Comparison of ENCODE assay signal across 8 cellular contexts in genomic region chr1:206612129-206612876, GRCh38. TPM values are rescaled to one million over a fixed set of nuclear protein-coding genes. Genes with fewer than 3 reads are reported as not detected.
DNase-seq lines count a peak whose midpoint lies in the region; ATAC-seq, FAIRE-seq and TF ChIP-seq lines count a peak whose summit lies in the region.

Gene EIF2D, minus strand, starts transcription at chr1:206612465. Its CDS starts 123 bp downstream, at chr1:206612342.

- H4K20me1 ChIP-seq in IMR-90 (ENCODE audit: insufficient read depth, low read length) (no peaks in the 10 kb centered on the region), OCI-LY3 (ENCODE audit: insufficient read depth, low read length) (no peaks in the 10 kb centered on the region)

- TF ChIP-seq CTCF in D721Med (IDR thresholded peaks at IDR 0.05; ENCODE audit: insufficient read depth, missing control alignments) (peak; percentile 88), IMR-90 (conservative IDR thresholded peaks at IDR 0.05; ENCODE audit: low read depth, low read length) (peak; percentile 99), OCI-LY3 (IDR thresholded peaks at IDR 0.05; ENCODE audit: low read depth, low read length) (peak; percentile 89)

- peak within 1 kb of the TSS; percentile 71 for H3K4me3 ChIP-seq in IMR-90 (ENCODE audit: insufficient read depth, low read depth, low read length)
- peak within 1 kb of the TSS; percentile 92 for H3K4me3 ChIP-seq in OCI-LY3 (ENCODE audit: low read length)

- peak within 1 kb of the TSS; percentile 75; the same call in 2 of the 3 replicates for H2BK15ac ChIP-seq in IMR-90 (ENCODE audit: low read depth, low read length)

- peak within 1 kb of the TSS; percentile 98 for H3K14ac ChIP-seq in IMR-90 (replicated peaks; ENCODE audit: low read depth, low read length)

- H3K27me3 ChIP-seq in IMR-90 (ENCODE audit: control insufficient read depth, insufficient read depth, low read length) = peaks cover 4% of the 10 kb centered on the region; the same call in 1 of the 2 replicates
- H3K27me3 ChIP-seq in OCI-LY3 (ENCODE audit: low read depth, low read length) = no peaks in the 10 kb centered on the region

- H2AK9ac ChIP-seq in IMR-90 (replicated peaks; ENCODE audit: low read depth, low read length, poor library complexity) = peak within 1 kb of the TSS; percentile 88

- peak within 1 kb of the TSS; percentile 84 for H2BK5ac ChIP-seq in IMR-90 (ENCODE audit: low read depth, low read length, poor library complexity, severe bottlenecking)

- 0 out of 2 replicates have a peak within 1 kb of the TSS, but pooled peaks have one; percentile 6 for H2BK20ac ChIP-seq in IMR-90 (ENCODE audit: low read depth, low read length)

- H2AFZ ChIP-seq in IMR-90 (replicated peaks; ENCODE audit: low read length, poor library complexity) = peak within 1 kb of the TSS; percentile 96
- H2AFZ ChIP-seq in OCI-LY3 (ENCODE audit: low read depth, low read length) = peak within 1 kb of the TSS; percentile 97

- peak within 1 kb of the TSS; percentile 41; the same call in 1 of the 2 replicates for H2AK5ac ChIP-seq in IMR-90 (ENCODE audit: low read depth, low read length)

- peak within 1 kb of the TSS; percentile 92 for H4K5ac ChIP-seq in IMR-90 (ENCODE audit: low read depth, low read length)

- TF ChIP-seq RAD21 in IMR-90 (IDR thresholded peaks at IDR 0.05; ENCODE audit: low read length) = peak; percentile 61

- CTCF ChIA-PET in IMR-90 (lab: Yijun Ruan, JAX) = interaction anchor here (0.5 to 3.7 kb wide), 16 partner anchors 10 to 655 kb away, joined by 3 to 17 read pairs (median 4); no protein-coding TSS in a partner anchor

- peak within 1 kb of the TSS; percentile 82 for H2BK120ac ChIP-seq in IMR-90 (ENCODE audit: low read depth, low read length)

- H3K56ac ChIP-seq in IMR-90 (ENCODE audit: extremely low read depth, insufficient read depth, low read length) = peak within 1 kb of the TSS; percentile 96

- peak; percentile 97 for TF ChIP-seq POLR2A in IMR-90 (IDR thresholded peaks at IDR 0.05; ENCODE audit: low read depth, low read length)

- peak within 1 kb of the TSS; percentile 97 for H4K91ac ChIP-seq in IMR-90 (ENCODE audit: insufficient read depth, low read depth, low read length)

- peak within 1 kb of the TSS; percentile 88 for H3K4me2 ChIP-seq in IMR-90 (ENCODE audit: low read depth, low read length)
- peak within 1 kb of the TSS; percentile 91 for H3K4me2 ChIP-seq in OCI-LY3 (ENCODE audit: low read length)

- H3K79me1 ChIP-seq in IMR-90 (ENCODE audit: low read depth in 1 of 2, low read length in 2 of 2) = peaks cover 14 to 17% of the 10 kb centered on the region in 2 experiments

- no peak for FAIRE-seq in D721Med (lab: Jason Lieb, UNC)

- H3K36me3 ChIP-seq in IMR-90 (ENCODE audit: control insufficient read depth, insufficient read depth, low read length) = peaks cover 4% of the 10 kb centered on the region
- H3K36me3 ChIP-seq in OCI-LY3 (replicated peaks; ENCODE audit: low read depth, low read length) = peaks cover 9% of the 10 kb centered on the region

- H3K79me2 ChIP-seq in OCI-LY3 (ENCODE audit: low read length) = peaks cover 20% of the 10 kb centered on the region

- H3K4ac ChIP-seq in IMR-90 (ENCODE audit: low read depth, low read length) = peak within 1 kb of the TSS; percentile 95

- peak within 1 kb of the TSS; percentile 71 for H3K18ac ChIP-seq in IMR-90 (ENCODE audit: low read depth, low read length)

- peak within 1 kb of the TSS; percentile 91 for H3K23ac ChIP-seq in IMR-90 (ENCODE audit: low read depth, low read length)

- peak within 1 kb of the TSS; percentile 96 for H3K27ac ChIP-seq in IMR-90 (ENCODE audit: insufficient read depth, low read length)
- H3K27ac ChIP-seq in OCI-LY3 (ENCODE audit: low read length) = peak within 1 kb of the TSS; percentile 59

- H3K9ac ChIP-seq in IMR-90 (ENCODE audit: low read depth, low read length) (peak within 1 kb of the TSS; percentile 97), OCI-LY3 (ENCODE audit: low read length) (peak within 1 kb of the TSS; percentile 86)

- POLR2A ChIA-PET in IMR-90 (lab: Charles Lee; ENCODE audit: unreplicated experiment) = interaction anchor here (0.5 to 1.1 kb wide), 4 partner anchors 9 to 57 kb away, joined by 3 to 9 read pairs (median 4); no protein-coding TSS in a partner anchor

- H3K9me3 ChIP-seq in IMR-90 (ENCODE audit: control insufficient read depth, insufficient read depth, low read length) = no peaks in the 10 kb centered on the region
- no peaks in the 10 kb centered on the region for H3K9me3 ChIP-seq in OCI-LY3 (ENCODE audit: insufficient read depth, low read length)

- peaks cover 4% of the 10 kb centered on the region for H3K4me1 ChIP-seq in IMR-90 (ENCODE audit: control insufficient read depth, insufficient read depth, low read length)
- peaks cover 35% of the 10 kb centered on the region for H3K4me1 ChIP-seq in OCI-LY3 (ENCODE audit: low read length)

- in situ Hi-C loops in IMR-90 (cut with MboI; ENCODE audit: low sequenced_read_pairs) = loop anchor here (10.0 kb wide), 1 partner anchor 302 kb away; no protein-coding TSS in a partner anchor
- in situ Hi-C loops in endometrial microvascular endothelial cells (cut with HindIII; ENCODE audit: inconsistent ontology term, low pct_unique_long_range_greater_than_20kb, low sequenced_read_pairs) = no loop called here

- dilution Hi-C loops in IMR-90 (cut with HindIII; ENCODE audit: low sequenced_read_pairs, unreplicated experiment) = no loop called here

- WGBS in IMR-90 (ENCODE audit: extremely low coverage in 2 of 2, insufficient read length in 1 of 2), 2 experiments = 1% methylated on average over 17 of the region's 48 CpGs; no CpG with 5 or more reads in 1 of the 2 experiments

- peak; percentile 89 for ATAC-seq in GM21515 (IDR thresholded peaks at IDR 0.05; ENCODE audit: unreplicated experiment)
- peak; percentile 100 for ATAC-seq in IMR-90 (ENCODE audit: low read depth)

- peaks cover 8% of the 10 kb centered on the region for H3K9me1 ChIP-seq in IMR-90 (ENCODE audit: insufficient read depth, low read length)

- intact Hi-C loops in IMR-90 (cut with micrococcal nuclease) = no loop called here

- DNase-seq in D721Med (ENCODE audit: insufficient read length, low spot score) (peak; percentile 100), IMR-90 (peak; percentile 87), midbrain (lab: John Stamatoyannopoulos, UW) (peak; percentile 98)
- DNase-seq in activated CD8-positive, alpha-beta memory T cell treated with anti-CD3 and anti-CD28 coated beads, Interleukin-2, amount 50 U/mL, for 4 hours = peak; percentile 95
- peak; percentile 90 to 91 for DNase-seq in stimulated activated CD8-positive, alpha-beta memory T cell treated with anti-CD3 and anti-CD28 coated beads, Interleukin-15, amount 100 ng/mL, for 48 hours (ENCODE audit: low read depth in 2 of 2)

- peak within 1 kb of the TSS; percentile 98 to 100 for H4K8ac ChIP-seq in IMR-90 (ENCODE audit: low read depth in 2 of 2, low read length in 2 of 2)

- no TSS peak for BruUV-seq in IMR-90 (replicated peaks; lab: Mats Ljungman, UMichigan)

TF ChIP-seq in IMR-90, 13 proteins besides CTCF, POLR2A, EP300 and RAD21:
- TF ChIP-seq SMC3 (IDR thresholded peaks at IDR 0.05; ENCODE audit: low read depth, low read length) (peak; percentile 38; the same call in 1 of the 2 replicates), BHLHE40 (IDR thresholded peaks at IDR 0.05; ENCODE audit: low read depth, low read length) (0 out of 2 replicates have a peak, but pooled peaks have one; percentile 8), MAFK (IDR thresholded peaks at IDR 0.05; ENCODE audit: low read depth, low read length) (peak; percentile 12; the same call in 1 of the 2 replicates), ELK1 (IDR thresholded peaks at IDR 0.05; ENCODE audit: borderline replicate concordance, low read depth, low read length) (no peak), CEBPB (IDR thresholded peaks at IDR 0.05; ENCODE audit: low read depth, low read length) (no peak), RCOR1 (IDR thresholded peaks at IDR 0.05; ENCODE audit: insufficient replicate concordance, low read length) (peak; percentile 74), MAZ (IDR thresholded peaks at IDR 0.05; ENCODE audit: borderline replicate concordance, low read depth, low read length) (peak; percentile 98), USF2 (IDR thresholded peaks at IDR 0.05; ENCODE audit: low read depth, low read length) (no peak), MXI1 (IDR thresholded peaks at IDR 0.05; ENCODE audit: borderline replicate concordance, low read depth, low read length) (peak; percentile 91)
TF ChIP-seq in IMR-90: peak in this region for 6.

RNA-seq across cellular contexts. Expression of gene EIF2D, which starts in this region (rescaled TPM):
- 51.7 and 69.4 TPM in 2 replicates for total RNA-seq in IMR-90 (2012; rRNA removed)
- 58.7 and 64.3 TPM in 2 replicates for polyA plus RNA-seq in IMR-90 (2012; rRNA removed)
- 39.4 and 47.6 TPM in 2 replicates for polyA plus RNA-seq in IMR-90 (2012; cell fraction: cytosol; rRNA removed)
- 35.3 and 72.9 TPM in 2 replicates for polyA plus RNA-seq in IMR-90 (2012; cell fraction: nucleus; rRNA removed; ENCODE audit: low replicate concordance)
- 63.6 TPM for total RNA-seq in endometrial microvascular endothelial cells (ENCODE audit: inconsistent ontology term)

Comparison
In these comparisons a context has a peak if more than half of its experiments do, and no peak if none do; other contexts are left out.
1. Peak in every context shown above with its lines: DNase-seq, ATAC-seq, H3K4me3 ChIP-seq and H3K27ac ChIP-seq.